ENCODE assay signal across 11 cellular contexts in the genomic region with DNA sequence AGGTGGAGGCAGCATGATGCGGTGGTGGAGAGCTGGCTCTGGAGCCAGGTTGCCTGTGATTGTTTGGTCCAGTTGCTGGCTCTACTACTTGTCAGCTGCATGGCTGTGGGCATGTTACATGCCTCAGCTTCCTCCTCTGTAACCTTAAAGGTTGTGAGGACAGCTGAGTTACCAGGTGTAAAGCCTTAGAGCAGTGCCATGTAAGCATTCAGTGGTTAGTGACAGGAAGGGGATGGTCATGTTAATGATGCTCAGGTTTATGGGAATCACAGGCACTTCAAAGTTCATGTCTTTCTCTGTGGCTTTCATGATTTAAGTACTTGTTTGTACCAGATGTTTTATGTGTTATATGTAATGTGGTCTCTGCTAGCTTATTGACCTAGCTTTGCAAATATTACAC. TPM values are rescaled to one million over a fixed set of nuclear protein-coding genes. Genes with fewer than 3 reads are reported as not detected.
"Had no signal": no experiment of that assay in that cellular context is flagged by ENCODE, and none has a peak within 500 bp of the region (broad histone marks: within the 10 kb centered on the region; RNA-seq: fewer than 3 reads in every experiment).

No MANE protein-coding gene starts in this region.

- H3K4me3 Mint-ChIP-seq: activated B cell treated with CpG ODN at 0.5 μM for 24 hours, nephron had no signal

- H3K9me3 ChIP-seq: adrenal gland, colonic mucosa, thyroid gland, vagina had no signal

- H3K27me3 ChIP-seq: adrenal gland, colonic mucosa, heart left ventricle, thyroid gland, vagina had no signal

- H3K27ac ChIP-seq: colonic mucosa, heart left ventricle, SK-N-MC, thyroid gland, vagina had no signal

- H3K4me3 ChIP-seq: adrenal gland, colonic mucosa, heart left ventricle, SK-N-MC, thyroid gland, vagina had no signal

- H3K4me1 ChIP-seq: thyroid gland had no signal

- H3K9me3 Mint-ChIP-seq: activated B cell treated with CpG ODN at 0.5 μM for 24 hours, nephron had no signal

- ATAC-seq: heart left ventricle, left lobe of liver had no signal

- DNase-seq: activated B cell treated with CpG ODN at 0.5 μM for 24 hours; adrenal gland; colonic mucosa; heart left ventricle; stimulated activated CD4-positive, alpha-beta T cell treated with anti-CD3 and anti-CD28 coated beads, Interleukin-15, amount 100 ng/mL, for 24 hours; stimulated activated CD4-positive, alpha-beta T cell treated with anti-CD3 and anti-CD28 coated beads, Interleukin-4, amount 100 ng/mL, for 24 hours; thyroid gland had no signal

- H3K27ac Mint-ChIP-seq: activated B cell treated with CpG ODN at 0.5 μM for 24 hours, nephron had no signal

- H3K36me3 ChIP-seq: adrenal gland, colonic mucosa had no signal

- H3K4me1 Mint-ChIP-seq: activated B cell treated with CpG ODN at 0.5 μM for 24 hours had no signal

RNA-seq across cellular contexts. Expression of a gene that starts 32.6 kb away (rescaled TPM):
- total RNA-seq: activated B cell treated with CpG ODN at 0.5 μM for 24 hours had no signal
